ENCODE assay signal across 8 cellular contexts in the genomic region with DNA sequence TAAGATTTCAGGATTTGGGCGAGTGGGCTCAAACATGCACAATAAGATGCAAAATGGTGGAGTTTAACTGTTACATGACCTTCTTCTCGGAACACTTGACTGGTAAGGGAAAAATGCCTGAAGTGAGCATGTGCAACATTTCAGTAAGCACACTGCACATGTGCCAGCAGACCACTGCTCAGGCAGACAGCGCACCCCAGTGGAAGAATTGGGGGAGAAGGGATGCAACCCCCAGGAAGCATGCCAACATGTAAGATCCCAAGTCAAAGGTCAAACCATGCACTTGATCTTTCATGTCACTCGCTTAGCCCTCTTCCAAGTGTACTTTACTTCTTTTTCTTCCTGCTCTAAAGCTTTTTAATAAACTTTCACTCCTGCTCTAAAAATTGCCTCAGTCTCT.
DNase-seq lines count a peak whose midpoint lies in the region; ATAC-seq and TF ChIP-seq lines count a peak whose summit lies in the region.

No MANE protein-coding gene starts in this region.

- no peak overlapping the region for H2AFZ ChIP-seq in DND-41 (ENCODE audit: low read depth, low read length)

- H3K27me3 Mint-ChIP-seq in activated naive CD8-positive, alpha-beta T cell treated with anti-CD3 and anti-CD28 coated beads, Interleukin-2, amount 50 U/mL, for 24 hours = no peaks in the 10 kb centered on the region
- no peaks in the 10 kb centered on the region for H3K27me3 Mint-ChIP-seq in stimulated activated naive CD8-positive, alpha-beta T cell treated with anti-CD3 and anti-CD28 coated beads, Interleukin-15, amount 100 ng/mL, for 72 hours

- no peaks in the 10 kb centered on the region for H3K9me3 ChIP-seq in DND-41 (ENCODE audit: insufficient read depth, low read length, severe bottlenecking)
- H3K9me3 ChIP-seq in suprapubic skin = no peaks in the 10 kb centered on the region

- no peaks in the 10 kb centered on the region for H3K79me2 ChIP-seq in DND-41 (ENCODE audit: insufficient read depth, low read length)

- H3K27me3 ChIP-seq in DND-41 (ENCODE audit: insufficient read depth, low read length, poor library complexity) (no peaks in the 10 kb centered on the region), suprapubic skin (no peaks in the 10 kb centered on the region)

- peak; percentile 73 for TF ChIP-seq CTCF in DND-41 (IDR thresholded peaks at IDR 0.05; ENCODE audit: borderline replicate concordance, extremely low read depth, low read length, poor library complexity, severe bottlenecking)
- TF ChIP-seq CTCF in LNCAP (IDR thresholded peaks at IDR 0.05) = peak; percentile 46
- peak in 1 of 2 donors; percentile 15 for TF ChIP-seq CTCF in suprapubic skin (IDR thresholded peaks at IDR 0.05)

- no peak overlapping the region for H3K4me2 ChIP-seq in DND-41 (ENCODE audit: insufficient read depth, low read length)

- H4K20me1 ChIP-seq in DND-41 (ENCODE audit: insufficient read depth, low read length) = no peaks in the 10 kb centered on the region

- H3K4me1 Mint-ChIP-seq in activated naive CD8-positive, alpha-beta T cell treated with anti-CD3 and anti-CD28 coated beads, Interleukin-2, amount 50 U/mL, for 24 hours = no peaks in the 10 kb centered on the region
- no peaks in the 10 kb centered on the region for H3K4me1 Mint-ChIP-seq in stimulated activated naive CD8-positive, alpha-beta T cell treated with anti-CD3 and anti-CD28 coated beads, Interleukin-15, amount 100 ng/mL, for 72 hours

- H3K4me3 ChIP-seq in DND-41 (ENCODE audit: low read depth in 1 of 2, low read length in 2 of 2) (no peak overlapping the region), suprapubic skin (no peak overlapping the region)

- no peaks in the 10 kb centered on the region for H3K4me1 ChIP-seq in DND-41 (ENCODE audit: insufficient read depth, low read length)
- peaks cover 6% of the 10 kb centered on the region for H3K4me1 ChIP-seq in suprapubic skin

- 71% methylated on average over 4 of the region's 4 CpGs for WGBS in suprapubic skin

- H3K27ac Mint-ChIP-seq in activated naive CD8-positive, alpha-beta T cell treated with anti-CD3 and anti-CD28 coated beads, Interleukin-2, amount 50 U/mL, for 24 hours = no peak overlapping the region
- H3K27ac Mint-ChIP-seq in stimulated activated naive CD8-positive, alpha-beta T cell treated with anti-CD3 and anti-CD28 coated beads, Interleukin-15, amount 100 ng/mL, for 72 hours = no peak overlapping the region

- peak; percentile 83 for ATAC-seq in DND-41 (ENCODE audit: insufficient read depth, low read depth)
- peak; percentile 53 for ATAC-seq in GM19397 (IDR thresholded peaks at IDR 0.05; ENCODE audit: unreplicated experiment)
- ATAC-seq in activated naive CD8-positive, alpha-beta T cell treated with anti-CD3 and anti-CD28 coated beads, Interleukin-2, amount 50 U/mL, for 24 hours = peak; percentile 33
- peak; percentile 48 for ATAC-seq in stimulated activated naive CD8-positive, alpha-beta T cell treated with anti-CD3 and anti-CD28 coated beads, Interleukin-15, amount 100 ng/mL, for 72 hours

- H3K9me3 Mint-ChIP-seq in activated naive CD8-positive, alpha-beta T cell treated with anti-CD3 and anti-CD28 coated beads, Interleukin-2, amount 50 U/mL, for 24 hours = no peaks in the 10 kb centered on the region
- no peaks in the 10 kb centered on the region for H3K9me3 Mint-ChIP-seq in stimulated activated naive CD8-positive, alpha-beta T cell treated with anti-CD3 and anti-CD28 coated beads, Interleukin-15, amount 100 ng/mL, for 72 hours

- H3K27ac ChIP-seq in DND-41 (ENCODE audit: low read length) (no peak overlapping the region), suprapubic skin (no peak overlapping the region)

- no peaks in the 10 kb centered on the region for H3K36me3 ChIP-seq in DND-41 (ENCODE audit: insufficient read depth, low read length)
- H3K36me3 ChIP-seq in suprapubic skin = no peaks in the 10 kb centered on the region

- H3K36me3 Mint-ChIP-seq in activated naive CD8-positive, alpha-beta T cell treated with anti-CD3 and anti-CD28 coated beads, Interleukin-2, amount 50 U/mL, for 24 hours (ENCODE audit: low read depth) = no peaks in the 10 kb centered on the region

- no peak overlapping the region for H3K9ac ChIP-seq in DND-41 (ENCODE audit: low read depth, low read length)

- no peak for TF ChIP-seq EP300 in suprapubic skin (IDR thresholded peaks at IDR 0.05)

- no peak for TF ChIP-seq POLR2A in suprapubic skin (IDR thresholded peaks at IDR 0.05)

- DNase-seq in DND-41 (peak; percentile 57), suprapubic skin (ENCODE audit: low spot score in 2 of 2) (no peak), activated gamma-delta T cell treated with Interleukin-2 at 50 U/mL for 16 hours (no peak)
- DNase-seq in activated naive CD8-positive, alpha-beta T cell treated with anti-CD3 and anti-CD28 coated beads, Interleukin-2, amount 50 U/mL, for 24 hours = peak; percentile 36
- peak in 1 of 2 donors; percentile 15 for DNase-seq in stimulated activated naive CD8-positive, alpha-beta T cell treated with anti-CD3 and anti-CD28 coated beads, Interleukin-15, amount 100 ng/mL, for 72 hours
- DNase-seq in activated CD8-positive, alpha-beta memory T cell treated with anti-CD3 and anti-CD28 coated beads, Interleukin-2, amount 50 U/mL, for 4 hours = no peak

- H3K4me3 Mint-ChIP-seq in activated naive CD8-positive, alpha-beta T cell treated with anti-CD3 and anti-CD28 coated beads, Interleukin-2, amount 50 U/mL, for 24 hours = no peak overlapping the region
- H3K4me3 Mint-ChIP-seq in stimulated activated naive CD8-positive, alpha-beta T cell treated with anti-CD3 and anti-CD28 coated beads, Interleukin-15, amount 100 ng/mL, for 72 hours = no peak overlapping the region

Comparison
In these comparisons a context has a peak if more than half of its experiments do, and no peak if none do; other contexts are left out.
1. ATAC-seq: peak in every context shown above with its lines; median percentile 83 in DND-41; 53 in GM19397; 48 in stimulated activated naive CD8-positive, alpha-beta T cell treated with anti-CD3 and anti-CD28 coated beads, Interleukin-15, amount 100 ng/mL, for 72 hours; 33 in activated naive CD8-positive, alpha-beta T cell treated with anti-CD3 and anti-CD28 coated beads, Interleukin-2, amount 50 U/mL, for 24 hours.
2. DNase-seq: peak in DND-41 (single experiment) and activated naive CD8-positive, alpha-beta T cell treated with anti-CD3 and anti-CD28 coated beads, Interleukin-2, amount 50 U/mL, for 24 hours (single experiment); none in activated CD8-positive, alpha-beta memory T cell treated with anti-CD3 and anti-CD28 coated beads, Interleukin-2, amount 50 U/mL, for 4 hours (single experiment), suprapubic skin (0 of 2) and activated gamma-delta T cell treated with Interleukin-2 at 50 U/mL for 16 hours (single experiment).